Comparison of ENCODE assay signal across 8 cellular contexts in the genomic region with DNA sequence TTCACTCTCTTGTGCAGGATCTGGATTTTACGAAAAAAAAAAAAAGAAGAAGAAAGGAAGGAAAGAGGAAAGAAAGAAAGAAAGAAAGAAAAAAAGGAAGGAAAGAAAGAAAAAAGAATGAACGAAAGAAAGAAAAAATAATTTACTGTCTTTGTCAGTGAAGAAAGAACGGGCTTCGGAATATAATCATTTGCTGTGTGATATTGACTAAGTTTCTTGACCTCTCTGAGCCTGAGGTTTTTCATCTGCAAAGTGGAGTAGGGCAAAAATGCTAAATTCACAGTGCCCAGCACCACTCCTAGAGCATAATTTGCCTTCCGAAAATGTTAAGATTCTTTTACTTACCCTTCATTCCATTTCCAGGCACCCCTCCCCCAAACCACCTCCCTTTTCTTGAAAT.
DNase-seq lines count a peak whose midpoint lies in the region; ATAC-seq and TF ChIP-seq lines count a peak whose summit lies in the region.

No MANE protein-coding gene starts in this region.

- peaks cover 33% of the 10 kb centered on the region for H3F3A ChIP-seq in MM.1S (ENCODE audit: insufficient read depth, low read length)

- peaks cover 31% of the 10 kb centered on the region for H3K27me3 ChIP-seq in BLaER1
- no peaks in the 10 kb centered on the region for H3K27me3 ChIP-seq in MM.1S (replicated peaks; ENCODE audit: insufficient read depth, low read length)

- DNase-seq in MM.1S = no peak
- DNase-seq in coronary artery (ENCODE audit: low spot score) = no peak
- DNase-seq in nephron progenitor cell = no peak
- no peak for DNase-seq in NOMO-1 treated with dmso at 0.1 percent for 144 hours (lab: John Stamatoyannopoulos, UW; ENCODE audit: unreplicated experiment)
- DNase-seq in NCI-H1694 treated with DMSO at 0.1 percent for 48 hours (lab: John Stamatoyannopoulos, UW) = no peak

- H3K27me3 Mint-ChIP-seq in nephron progenitor cell (ENCODE audit: low read depth, poor library complexity) = peaks cover 6% of the 10 kb centered on the region

- H3K27ac ChIP-seq in BLaER1 (no peak overlapping the region), MM.1S (ENCODE audit: low read length) (peak overlapping the region; percentile 76; the same call in 1 of the 2 replicates), coronary artery (peak overlapping the region; percentile 4 to 79)

- H3K4me2 ChIP-seq in BLaER1 (peak overlapping the region; percentile 99), MM.1S (ENCODE audit: low read depth, low read length) (peak overlapping the region; percentile 100)

- H3K4me1 Mint-ChIP-seq in nephron progenitor cell = peaks cover 86% of the 10 kb centered on the region

- no peaks in the 10 kb centered on the region for H3K9me3 Mint-ChIP-seq in nephron progenitor cell

- peak overlapping the region; percentile 69; the same call in 1 of the 2 replicates for H3K9ac ChIP-seq in BLaER1
- peak overlapping the region; percentile 70; the same call in 1 of the 2 replicates for H3K9ac ChIP-seq in MM.1S (ENCODE audit: low read length)

- 0 out of 2 replicates have a peak overlapping the region, but pooled peaks have one; percentile 46 for H2AFZ ChIP-seq in MM.1S (ENCODE audit: low read length)

- H3K4me1 ChIP-seq in BLaER1 (peaks cover 53% of the 10 kb centered on the region), MM.1S (ENCODE audit: low read length) (peaks cover 18% of the 10 kb centered on the region)

- H3K36me3 ChIP-seq in BLaER1 = peaks cover 9% of the 10 kb centered on the region; the same call in 1 of the 2 replicates
- no peaks in the 10 kb centered on the region for H3K36me3 ChIP-seq in MM.1S (replicated peaks; ENCODE audit: insufficient read depth, low read length)

- no peaks in the 10 kb centered on the region for H3K9me2 ChIP-seq in MM.1S (replicated peaks; ENCODE audit: insufficient read depth, low read length)

- peaks cover 28% of the 10 kb centered on the region for H3K36me3 Mint-ChIP-seq in nephron progenitor cell (ENCODE audit: low read depth)

- ATAC-seq in HG02642 (IDR thresholded peaks at IDR 0.05; ENCODE audit: poor library complexity, unreplicated experiment) (no peak), GM21529 (IDR thresholded peaks at IDR 0.05; ENCODE audit: unreplicated experiment) (no peak)

- no peak for TF ChIP-seq CTCF in MM.1S (IDR thresholded peaks at IDR 0.05; ENCODE audit: low read length)
- no peak for TF ChIP-seq CTCF in coronary artery (IDR thresholded peaks at IDR 0.05)
- no peak for TF ChIP-seq CTCF in nephron progenitor cell (IDR thresholded peaks at IDR 0.05)

- H3K27ac Mint-ChIP-seq in nephron progenitor cell = no peak overlapping the region

- H3K4me3 ChIP-seq in BLaER1 (peak overlapping the region; percentile 66), MM.1S (ENCODE audit: low read length) (peak overlapping the region; percentile 95), coronary artery (peak overlapping the region; percentile 77)

- H3K79me2 ChIP-seq in MM.1S (ENCODE audit: low read length) = peaks cover 15% of the 10 kb centered on the region

- H3K4me3 Mint-ChIP-seq in nephron progenitor cell = peak overlapping the region; percentile 93

- H3K9me3 ChIP-seq in BLaER1 (no peaks in the 10 kb centered on the region), MM.1S (replicated peaks; ENCODE audit: insufficient read depth, low read length) (no peaks in the 10 kb centered on the region)

- H4K20me1 ChIP-seq in BLaER1 = 0 out of 2 replicates have a peak, but pooled peaks cover 8% of the 10 kb centered on the region
- H4K20me1 ChIP-seq in MM.1S (ENCODE audit: insufficient read depth, low read length) = no peaks in the 10 kb centered on the region
